In genomic region chr9:5587024-5587423, GRCh38 we compare ENCODE assay signal across 9 cellular contexts. TPM values are rescaled to one million over a fixed set of nuclear protein-coding genes. Genes with fewer than 3 reads are reported as not detected.
DNase-seq lines count a peak whose midpoint lies in the region; ATAC-seq and TF ChIP-seq lines count a peak whose summit lies in the region.
"Had no signal": no experiment of that assay in that cellular context is flagged by ENCODE, and none has a peak within 500 bp of the region (broad histone marks: within the 10 kb centered on the region; RNA-seq: fewer than 3 reads in every experiment).

No MANE protein-coding gene starts in this region.

- H3K9me3 ChIP-seq in AG04450 (ENCODE audit: control insufficient read depth, insufficient read depth, low read length) (no peaks in the 10 kb centered on the region), vagina (no peaks in the 10 kb centered on the region)

- CTCF ChIA-PET in AG04450 (lab: Charles Lee): interaction anchor here (1.4 to 5.7 kb wide), 5 partner anchors 13 to 824 kb away, joined by 5 to 90 read pairs (median 30); partner anchors contain the start of genes CD274 and INSL6

- H3K27me3 Mint-ChIP-seq in activated naive CD4-positive, alpha-beta T cell treated with anti-CD3 and anti-CD28 coated beads, Interleukin-2, amount 50 U/mL, for 24 hours: no peaks in the 10 kb centered on the region
- H3K27me3 Mint-ChIP-seq in naive B cell: no peaks in the 10 kb centered on the region

- peak overlapping the region; percentile 93 for H3K27ac ChIP-seq in AG04450 (ENCODE audit: low read depth, low read length)
- no peak overlapping the region for H3K27ac ChIP-seq in vagina

- no peaks in the 10 kb centered on the region for H3K36me3 Mint-ChIP-seq in activated naive CD4-positive, alpha-beta T cell treated with anti-CD3 and anti-CD28 coated beads, Interleukin-2, amount 50 U/mL, for 24 hours
- H3K36me3 Mint-ChIP-seq in naive B cell: no peaks in the 10 kb centered on the region

- POLR2A ChIA-PET in AG04450 (lab: Yijun Ruan, JAX): interaction anchor here (0.7 to 3.1 kb wide), 4 partner anchors 34 to 76 kb away, joined by 3 to 21 read pairs (median 8); partner anchors contain the start of genes PDCD1LG2 and RIC1

- H3K27me3 ChIP-seq in AG04450 (ENCODE audit: control insufficient read depth, insufficient read depth, low read length) (no peaks in the 10 kb centered on the region), vagina (no peaks in the 10 kb centered on the region)

- H3K4me1 ChIP-seq in vagina: peaks cover 5% of the 10 kb centered on the region

- intact Hi-C loops in vagina (cut with DNase I): no loop called here

- peaks cover 53% of the 10 kb centered on the region for H3K4me1 Mint-ChIP-seq in activated naive CD4-positive, alpha-beta T cell treated with anti-CD3 and anti-CD28 coated beads, Interleukin-2, amount 50 U/mL, for 24 hours
- H3K4me1 Mint-ChIP-seq in naive B cell: peaks cover 39 to 65% (median 49%) of the 10 kb centered on the region in 3 donors

- no peak overlapping the region for H3K4me3 ChIP-seq in AG04450 (ENCODE audit: low read depth, low read length)
- H3K4me3 ChIP-seq in vagina: no peak overlapping the region

- ATAC-seq in naive B cell (ENCODE audit: low read depth in 2 of 2) (no peak), GM19328 (IDR thresholded peaks at IDR 0.05; ENCODE audit: unreplicated experiment) (no peak)

- no peak overlapping the region for H3K4me3 Mint-ChIP-seq in activated naive CD4-positive, alpha-beta T cell treated with anti-CD3 and anti-CD28 coated beads, Interleukin-2, amount 50 U/mL, for 24 hours
- no peak overlapping the region for H3K4me3 Mint-ChIP-seq in naive B cell

- no peak for TF ChIP-seq CTCF in AG04450 (IDR thresholded peaks at IDR 0.05; ENCODE audit: low read depth, low read length)
- TF ChIP-seq CTCF in vagina (IDR thresholded peaks at IDR 0.05): no peak

- H3K36me3 ChIP-seq in vagina: no peaks in the 10 kb centered on the region

- peak overlapping the region; percentile 91 for H3K27ac Mint-ChIP-seq in activated naive CD4-positive, alpha-beta T cell treated with anti-CD3 and anti-CD28 coated beads, Interleukin-2, amount 50 U/mL, for 24 hours
- peak overlapping the region; percentile 13 to 97 (median 71) for H3K27ac Mint-ChIP-seq in naive B cell

- H3K9me3 Mint-ChIP-seq in activated naive CD4-positive, alpha-beta T cell treated with anti-CD3 and anti-CD28 coated beads, Interleukin-2, amount 50 U/mL, for 24 hours: no peaks in the 10 kb centered on the region
- no peaks in the 10 kb centered on the region for H3K9me3 Mint-ChIP-seq in naive B cell

- no peak for TF ChIP-seq POLR2A in vagina (IDR thresholded peaks at IDR 0.05)

- DNase-seq in AG04450 (ENCODE audit: low read depth, low spot score) (peak; percentile 52), HS-27A (ENCODE audit: low read depth) (peak; percentile 51), naive B cell (no peak), vagina (ENCODE audit: extremely low spot score in 2 of 2) (no peak), superior temporal gyrus (ENCODE audit: extremely low spot score) (no peak), iPS-NIHi11 (ENCODE audit: low spot score) (no peak)
- DNase-seq: SHP77 had no signal

RNA-seq across cellular contexts. Expression of gene RIC1, which starts 41.9 kb away (rescaled TPM):
- polyA plus RNA-seq in AG04450 (2011; rRNA removed) (60.6 and 65.4 TPM in 2 replicates), naive B cell (ENCODE audit: low read depth in 6 of 6) (10 to 100 TPM in 5 of 6 donors, 1 to 10 TPM in 1; 9.5 to 14.2 (median 10.9) TPM)
- polyA minus RNA-seq in AG04450 (2011; rRNA and poly(A)+ RNA removed): 107 and 128 TPM in 2 replicates
- 49.8 TPM for total RNA-seq in vagina

Comparison
In these comparisons a context has a peak if more than half of its experiments do, and no peak if none do; other contexts are left out.
1. DNase-seq: peak in AG04450 (single experiment) and HS-27A (single experiment); none in naive B cell (single experiment), vagina (0 of 2), superior temporal gyrus (single experiment) and iPS-NIHi11 (single experiment).